In the genomic region with DNA sequence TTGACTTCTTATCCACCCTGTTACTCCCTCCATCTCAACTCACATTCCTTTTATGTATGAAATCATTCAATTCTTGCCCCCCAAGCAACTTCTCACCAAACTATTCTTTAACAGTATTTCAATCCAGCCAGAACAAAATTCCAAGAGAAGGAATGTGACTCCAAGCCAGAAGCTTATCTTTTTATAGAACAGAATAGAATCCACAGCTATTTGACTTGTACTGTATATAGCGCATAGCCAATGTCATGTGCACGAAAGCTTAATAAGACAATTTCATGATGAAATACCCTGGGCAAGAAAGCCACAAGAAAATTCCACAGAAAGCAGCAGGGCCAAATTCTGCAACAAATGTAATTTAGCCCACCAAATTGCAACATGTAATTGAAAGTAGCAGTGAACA, we compare ENCODE assay signal across 20 cellular contexts.
DNase-seq lines count a peak whose midpoint lies in the region; ATAC-seq, FAIRE-seq and TF ChIP-seq lines count a peak whose summit lies in the region.
"Had no signal": no experiment of that assay in that cellular context is flagged by ENCODE, and none has a peak within 500 bp of the region (broad histone marks: within the 10 kb centered on the region; RNA-seq: fewer than 3 reads in every experiment).

No MANE protein-coding gene starts in this region.

- H3K4me1 ChIP-seq in heart right ventricle (peaks cover 0 to 30% (median 5%) of the 10 kb centered on the region in 9 donors), astrocyte (ENCODE audit: insufficient read depth, low read length) (peaks cover 2% of the 10 kb centered on the region), hepatocyte (ENCODE audit: insufficient read depth) (no peaks in the 10 kb centered on the region)

- H3K9ac ChIP-seq in astrocyte (ENCODE audit: low read length), result no peak overlapping the region

- H3K9me3 Mint-ChIP-seq in astrocyte (ENCODE audit: unreplicated experiment), result no peaks in the 10 kb centered on the region
- no peaks in the 10 kb centered on the region for H3K9me3 Mint-ChIP-seq in stimulated activated memory B cell treated with anti-CD40 and anti-IgM and Interleukin-4, amounts not matched to agents 10 μg/mL and 1 μg/mL and 100 μg/mL, for 72 hours
- H3K9me3 Mint-ChIP-seq: stimulated activated naive B cell treated with anti-CD40 and anti-IgM and Interleukin-4, amounts not matched to agents 10 μg/mL and 1 μg/mL and 100 μg/mL, for 72 hours had no signal

- intact Hi-C loops in Right ventricle myocardium superior (cut with DNase I) (no loop called here), heart right ventricle (cut with DNase I) (no loop called here)

- no peak overlapping the region for H3K27ac ChIP-seq in heart right ventricle
- no peak overlapping the region for H3K27ac ChIP-seq in astrocyte (ENCODE audit: low read depth, low read length)
- no peak overlapping the region for H3K27ac ChIP-seq in hepatocyte
- H3K27ac ChIP-seq: A549 had no signal

- H3K4me3 Mint-ChIP-seq in astrocyte (ENCODE audit: unreplicated experiment), result no peak overlapping the region
- H3K4me3 Mint-ChIP-seq in stimulated activated memory B cell treated with anti-CD40 and anti-IgM and Interleukin-4, amounts not matched to agents 10 μg/mL and 1 μg/mL and 100 μg/mL, for 72 hours, result no peak overlapping the region
- H3K4me3 Mint-ChIP-seq: activated naive CD8-positive, alpha-beta T cell; stimulated activated naive B cell treated with anti-CD40 and anti-IgM and Interleukin-4, amounts not matched to agents 10 μg/mL and 1 μg/mL and 100 μg/mL, for 72 hours had no signal

- no peaks in the 10 kb centered on the region for H3K79me2 ChIP-seq in astrocyte (ENCODE audit: insufficient read depth, low read length)
- H3K79me2 ChIP-seq in hepatocyte, result no peaks in the 10 kb centered on the region

- H4K20me1 ChIP-seq in astrocyte (ENCODE audit: insufficient read depth, low read length) (no peaks in the 10 kb centered on the region), hepatocyte (ENCODE audit: insufficient read depth, poor library complexity, severe bottlenecking) (no peaks in the 10 kb centered on the region)

- H2AFZ ChIP-seq in astrocyte (ENCODE audit: low read depth, low read length), result no peak overlapping the region
- H2AFZ ChIP-seq in hepatocyte, result no peak overlapping the region

- no peak for TF ChIP-seq CTCF in heart right ventricle (IDR thresholded peaks at IDR 0.05)
- TF ChIP-seq CTCF in astrocyte (IDR thresholded peaks at IDR 0.05; ENCODE audit: insufficient read depth, low read depth, low read length), result no peak
- no peak for TF ChIP-seq CTCF in hepatocyte (IDR thresholded peaks at IDR 0.05; ENCODE audit: poor library complexity)

- peaks cover 4% of the 10 kb centered on the region for H3K27me3 Mint-ChIP-seq in astrocyte (ENCODE audit: low read depth, unreplicated experiment)
- no peaks in the 10 kb centered on the region for H3K27me3 Mint-ChIP-seq in stimulated activated memory B cell treated with anti-CD40 and anti-IgM and Interleukin-4, amounts not matched to agents 10 μg/mL and 1 μg/mL and 100 μg/mL, for 72 hours
- H3K27me3 Mint-ChIP-seq: stimulated activated naive B cell treated with anti-CD40 and anti-IgM and Interleukin-4, amounts not matched to agents 10 μg/mL and 1 μg/mL and 100 μg/mL, for 72 hours had no signal

- no peak for FAIRE-seq in astrocyte (lab: Jason Lieb, UNC)
- FAIRE-seq: A549, endothelial cell of umbilical vein, G401.6 had no signal

- H3K4me1 Mint-ChIP-seq in astrocyte (ENCODE audit: low read depth, unreplicated experiment), result peaks cover 30% of the 10 kb centered on the region
- H3K4me1 Mint-ChIP-seq in stimulated activated memory B cell treated with anti-CD40 and anti-IgM and Interleukin-4, amounts not matched to agents 10 μg/mL and 1 μg/mL and 100 μg/mL, for 72 hours, result peaks cover 31% of the 10 kb centered on the region

- no peak for DNase-seq in Right ventricle myocardium superior
- DNase-seq in heart right ventricle, result no peak
- peak; percentile 89 for DNase-seq in astrocyte (ENCODE audit: low read depth)
- DNase-seq in hepatic stellate cell (ENCODE audit: low spot score), result peak; percentile 55
- no peak for DNase-seq in hepatocyte (ENCODE audit: low spot score)
- no peak for DNase-seq in stimulated activated CD4-positive, alpha-beta T cell treated with anti-CD3 and anti-CD28 coated beads, Interleukin-1b, Interleukin-23, amount 100 ng/mL, for 48 hours
- DNase-seq: activated CD4-positive, alpha-beta T cell treated with anti-CD3 and anti-CD28 coated beads, Interleukin-2, amount 50 U/mL, for 1 hour; cerebellar nuclear complex; hippocampal formation; left colon; mucosa of descending colon; stimulated activated naive B cell treated with anti-CD40 and anti-IgM and Interleukin-4, amounts not matched to agents 10 μg/mL and 1 μg/mL and 100 μg/mL, for 72 hours; trophoblast cell had no signal

- H3K4me3 ChIP-seq in heart right ventricle (no peak overlapping the region), astrocyte (ENCODE audit: insufficient read depth, low read depth, low read length) (no peak overlapping the region), hepatocyte (no peak overlapping the region)
- H3K4me3 ChIP-seq: A549, HAP-1, mucosa of descending colon had no signal

- H3K9me2 ChIP-seq in hepatocyte (replicated peaks; ENCODE audit: insufficient read depth), result no peaks in the 10 kb centered on the region

- H3K36me3 ChIP-seq in heart right ventricle (no peaks in the 10 kb centered on the region), astrocyte (ENCODE audit: insufficient read depth, low read length) (no peaks in the 10 kb centered on the region), hepatocyte (replicated peaks; ENCODE audit: insufficient read depth, low read depth) (no peaks in the 10 kb centered on the region)
- H3K36me3 ChIP-seq: HAP-1 had no signal

- H3K27ac Mint-ChIP-seq in astrocyte (ENCODE audit: unreplicated experiment), result no peak overlapping the region
- no peak overlapping the region for H3K27ac Mint-ChIP-seq in stimulated activated memory B cell treated with anti-CD40 and anti-IgM and Interleukin-4, amounts not matched to agents 10 μg/mL and 1 μg/mL and 100 μg/mL, for 72 hours
- H3K27ac Mint-ChIP-seq: activated naive CD8-positive, alpha-beta T cell; stimulated activated naive B cell treated with anti-CD40 and anti-IgM and Interleukin-4, amounts not matched to agents 10 μg/mL and 1 μg/mL and 100 μg/mL, for 72 hours had no signal

- no peaks in the 10 kb centered on the region for H3K27me3 ChIP-seq in heart right ventricle
- peaks cover 8% of the 10 kb centered on the region for H3K27me3 ChIP-seq in astrocyte (ENCODE audit: insufficient read depth, low read length)
- no peaks in the 10 kb centered on the region for H3K27me3 ChIP-seq in hepatocyte

- WGBS in heart right ventricle, 2 donors, result 23 to 45% methylated on average over 2 of the region's 2 CpGs
- WGBS in hepatocyte (ENCODE audit: low lambda C conversion rate, missing lambda C conversion rate), result 42% methylated on average over 2 of the region's 2 CpGs

- H3K4me2 ChIP-seq in astrocyte (ENCODE audit: low read length), result no peak overlapping the region
- H3K4me2 ChIP-seq in hepatocyte, result no peak overlapping the region
- H3K4me2 ChIP-seq: A549 had no signal

- ATAC-seq in Right ventricle myocardium superior (ENCODE audit: poor library complexity) (peak; percentile 29), heart right ventricle (no peak), GM21390 (IDR thresholded peaks at IDR 0.05; ENCODE audit: unreplicated experiment) (no peak)
- no peak for ATAC-seq in stimulated activated memory B cell treated with anti-CD40 and anti-IgM and Interleukin-4, amounts not matched to agents 10 μg/mL and 1 μg/mL and 100 μg/mL, for 72 hours
- ATAC-seq: A549; left colon; mucosa of descending colon; stimulated activated naive B cell treated with anti-CD40 and anti-IgM and Interleukin-4, amounts not matched to agents 10 μg/mL and 1 μg/mL and 100 μg/mL, for 72 hours had no signal

- no peaks in the 10 kb centered on the region for H3K36me3 Mint-ChIP-seq in astrocyte (ENCODE audit: low read depth, unreplicated experiment)
- no peaks in the 10 kb centered on the region for H3K36me3 Mint-ChIP-seq in stimulated activated memory B cell treated with anti-CD40 and anti-IgM and Interleukin-4, amounts not matched to agents 10 μg/mL and 1 μg/mL and 100 μg/mL, for 72 hours
- H3K36me3 Mint-ChIP-seq: activated naive CD8-positive, alpha-beta T cell; stimulated activated naive B cell treated with anti-CD40 and anti-IgM and Interleukin-4, amounts not matched to agents 10 μg/mL and 1 μg/mL and 100 μg/mL, for 72 hours had no signal

- H3K9me3 ChIP-seq in heart right ventricle, result no peaks in the 10 kb centered on the region
- no peaks in the 10 kb centered on the region for H3K9me3 ChIP-seq in astrocyte (ENCODE audit: insufficient read depth, low read depth, low read length)
- no peaks in the 10 kb centered on the region for H3K9me3 ChIP-seq in hepatocyte (ENCODE audit: low read depth)
- H3K9me3 ChIP-seq: A549, HAP-1, mucosa of descending colon had no signal

Comparison
In these comparisons a context has a peak if more than half of its experiments do, and no peak if none do; other contexts are left out.
1. DNase-seq: peak in astrocyte (single experiment) and hepatic stellate cell (single experiment); none in Right ventricle myocardium superior (single experiment), heart right ventricle (0 of 2), hepatocyte (single experiment) and stimulated activated CD4-positive, alpha-beta T cell treated with anti-CD3 and anti-CD28 coated beads, Interleukin-1b, Interleukin-23, amount 100 ng/mL, for 48 hours (single experiment).